18 cellular contexts compared by ENCODE assay signal in the genomic region with DNA sequence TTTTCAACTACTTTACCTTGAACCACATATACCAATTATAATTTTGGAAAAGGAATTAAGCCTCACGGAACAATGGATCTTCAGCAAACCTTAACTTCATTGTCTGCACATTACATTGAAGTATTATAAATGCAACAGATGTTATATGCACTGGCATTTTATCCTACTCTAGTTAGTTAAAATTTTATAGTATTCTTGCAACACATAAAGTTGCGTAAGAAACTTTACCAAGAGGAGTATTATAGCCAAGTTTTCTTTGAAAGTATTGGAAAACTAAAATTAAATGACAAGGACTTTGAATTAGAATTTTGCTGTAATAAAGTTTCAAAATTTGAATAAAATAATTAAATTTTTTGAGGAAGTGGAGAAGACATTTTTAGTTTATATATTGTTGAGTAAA.
"Had no signal": no experiment of that assay in that cellular context is flagged by ENCODE, and none has a peak within 500 bp of the region (broad histone marks: within the 10 kb centered on the region; RNA-seq: fewer than 3 reads in every experiment).

No MANE protein-coding gene starts in this region.

- H3K4me1 ChIP-seq: body of pancreas, parathyroid adenoma, thyroid gland had no signal

- H3K79me2 ChIP-seq: parathyroid adenoma had no signal

- H3K4me3 ChIP-seq: body of pancreas, thyroid gland had no signal

- H3K27ac ChIP-seq: body of pancreas, neutrophil, parathyroid adenoma, thyroid gland had no signal

- H2AFZ ChIP-seq: parathyroid adenoma had no signal

- H3K27me3 ChIP-seq: body of pancreas, neutrophil, thyroid gland had no signal

- ATAC-seq: activated naive CD4-positive, alpha-beta T cell treated with anti-CD3 and anti-CD28 coated beads, Interleukin-2, amount 50 U/mL, for 72 hours; body of pancreas; left ventricle myocardium superior; naive thymus-derived CD8-positive, alpha-beta T cell; stimulated activated memory B cell treated with anti-CD40 and anti-IgM and Interleukin-4, amounts not matched to agents 10 μg/mL and 1 μg/mL and 100 μg/mL, for 72 hours; T-helper 17 cell; WTC11 had no signal

- H3K9ac ChIP-seq: parathyroid adenoma had no signal

- H3K9me3 ChIP-seq: body of pancreas, neutrophil, thyroid gland had no signal

- DNase-seq: activated CD4-positive, alpha-beta memory T cell treated with anti-CD3 and anti-CD28 coated beads, Interleukin-2, amount 10 ng/mL, durations not matched to agents 7 days and 5 days; activated CD4-positive, alpha-beta T cell treated with anti-CD3 and anti-CD28 coated beads for 4 hours; activated T-cell treated with anti-CD3 and anti-CD28 coated beads, Interleukin-2, amount 50 U/mL, for 24 hours; amygdala; body of pancreas; effector CD8-positive, alpha-beta T cell; glutamatergic neuron; hypothalamus; left ventricle myocardium superior; naive thymus-derived CD8-positive, alpha-beta T cell; stimulated activated CD4-positive, alpha-beta T cell treated with anti-CD3 and anti-CD28 coated beads, Interleukin-2, amount 100 ng/mL, for 48 hours; T-helper 17 cell; thyroid gland had no signal
